Comparison of ENCODE assay signal across 24 cellular contexts in the genomic region with DNA sequence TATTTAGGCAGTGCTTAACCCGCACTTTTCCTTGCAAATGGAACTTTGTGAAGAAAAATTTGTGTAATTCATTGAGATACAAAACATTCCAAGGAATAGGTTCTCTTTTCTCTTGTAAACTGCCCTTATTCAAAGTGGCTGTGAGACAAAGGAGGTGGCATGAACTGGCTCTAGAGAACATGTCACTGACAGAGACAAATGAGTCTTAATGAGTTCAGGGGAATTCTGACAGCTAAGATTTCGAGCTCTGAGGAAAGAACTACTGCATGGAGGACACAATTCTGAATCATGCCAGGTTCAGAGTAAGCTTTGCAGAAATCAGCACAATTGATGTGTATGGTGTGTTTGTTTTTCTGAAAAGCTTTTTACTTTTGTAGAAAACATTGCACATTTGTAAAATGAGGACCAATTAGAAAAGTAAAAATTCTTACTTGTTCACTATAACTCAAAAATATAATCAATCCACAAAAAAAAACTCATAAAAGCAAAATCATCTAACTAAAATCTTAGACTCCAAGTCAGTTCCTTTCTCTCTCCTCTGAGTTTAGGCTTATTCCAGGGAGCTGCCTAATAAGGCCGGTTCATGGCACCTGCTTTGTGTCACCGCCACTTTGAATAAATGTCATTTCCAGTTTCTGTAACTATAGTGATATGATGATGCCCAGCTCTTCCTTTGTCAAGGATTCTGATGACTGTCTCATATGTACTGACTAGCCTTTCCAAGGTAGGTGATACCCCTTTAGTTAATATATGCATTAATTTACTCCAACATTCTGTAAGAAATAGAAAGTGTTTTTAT.
DNase-seq lines count a peak whose midpoint lies in the region; ATAC-seq and TF ChIP-seq lines count a peak whose summit lies in the region.
"Had no signal": no experiment of that assay in that cellular context is flagged by ENCODE, and none has a peak within 500 bp of the region (broad histone marks: within the 10 kb centered on the region; RNA-seq: fewer than 3 reads in every experiment).

No MANE protein-coding gene starts in this region.

- no peaks in the 10 kb centered on the region for H3K36me3 ChIP-seq in H7 (replicated peaks; ENCODE audit: control insufficient read depth, insufficient read depth, low read length)
- no peaks in the 10 kb centered on the region for H3K36me3 ChIP-seq in vagina
- H3K36me3 ChIP-seq: brain microvascular endothelial cell, HAP-1, Peyer's patch, right lobe of liver had no signal

- no peaks in the 10 kb centered on the region for H3K4me1 ChIP-seq in vagina
- H3K4me1 ChIP-seq: HAP-1, parathyroid adenoma, Peyer's patch, right lobe of liver had no signal

- peaks cover 32% of the 10 kb centered on the region for H3K9me3 Mint-ChIP-seq in activated T-helper 1 cell treated with anti-CD3 and anti-CD28 coated beads, Interleukin-12 subunit alpha, Interleukin-12 subunit beta, Interleukin-2, Interleukin-4 antibody, amounts not matched to agents 30 ng/mL and 10 ng/mL and 1 ng/mL, durations not matched to agents 14 hours and 24 hours and 36 hours
- H3K9me3 Mint-ChIP-seq: nephron had no signal

- intact Hi-C loops in Right ventricle myocardium superior (cut with DNase I) = no loop called here
- intact Hi-C loops in activated T-helper 1 cell treated with anti-CD3 and anti-CD28 coated beads, Interleukin-12 subunit alpha, Interleukin-12 subunit beta, Interleukin-2, Interleukin-4 antibody, amounts not matched to agents 30 ng/mL and 10 ng/mL and 1 ng/mL, durations not matched to agents 14 hours and 24 hours and 36 hours (cut with micrococcal nuclease) = no loop called here
- intact Hi-C loops in vagina (cut with DNase I) = no loop called here

- no peaks in the 10 kb centered on the region for H3K9me3 ChIP-seq in vagina
- H3K9me3 ChIP-seq: HAP-1, Peyer's patch, right lobe of liver had no signal

- no peaks in the 10 kb centered on the region for H3K36me3 Mint-ChIP-seq in activated T-helper 1 cell treated with anti-CD3 and anti-CD28 coated beads, Interleukin-12 subunit alpha, Interleukin-12 subunit beta, Interleukin-2, Interleukin-4 antibody, amounts not matched to agents 30 ng/mL and 10 ng/mL and 1 ng/mL, durations not matched to agents 14 hours and 24 hours and 36 hours (ENCODE audit: low read depth)

- H3K27me3 Mint-ChIP-seq in activated T-helper 1 cell treated with anti-CD3 and anti-CD28 coated beads, Interleukin-12 subunit alpha, Interleukin-12 subunit beta, Interleukin-2, Interleukin-4 antibody, amounts not matched to agents 30 ng/mL and 10 ng/mL and 1 ng/mL, durations not matched to agents 14 hours and 24 hours and 36 hours (ENCODE audit: insufficient read depth) = no peaks in the 10 kb centered on the region
- H3K27me3 Mint-ChIP-seq: activated CD4-positive, alpha-beta T cell treated with anti-CD3 and anti-CD28 coated beads for 36 hours; T-helper 17 cell had no signal

- DNase-seq in H7 (peak; percentile 2), NCI-H524 (lab: John Stamatoyannopoulos, UW) (peak; percentile 15 to 61), Right ventricle myocardium superior (no peak), iPS-NIHi7 (ENCODE audit: extremely low spot score) (peak; percentile 21), vagina (ENCODE audit: extremely low spot score in 2 of 2) (no peak)
- no peak for DNase-seq in activated T-helper 1 cell treated with anti-CD3 and anti-CD28 coated beads, Interleukin-12 subunit alpha, Interleukin-12 subunit beta, Interleukin-2, Interleukin-4 antibody, amounts not matched to agents 30 ng/mL and 10 ng/mL and 1 ng/mL, durations not matched to agents 14 hours and 24 hours and 36 hours (ENCODE audit: low spot score)
- DNase-seq: activated CD4-positive, alpha-beta T cell treated with anti-CD3 and anti-CD28 coated beads for 36 hours; activated gamma-delta T cell treated with Interleukin-2 at 50 U/mL for 16 hours; brain microvascular endothelial cell; DND-41; immature natural killer cell; NCI-H1092 treated with DMSO at 0.1 percent for 48 hours; NCI-H2029; Peyer's patch; right lobe of liver; stimulated activated naive CD8-positive, alpha-beta T cell treated with anti-CD3 and anti-CD28 coated beads, Interleukin-15, Interleukin-2, amounts not matched to agents 100 U/mL and 50 U/mL, for 24 hours; T-helper 17 cell had no signal

- no peak overlapping the region for H3K27ac Mint-ChIP-seq in activated T-helper 1 cell treated with anti-CD3 and anti-CD28 coated beads, Interleukin-12 subunit alpha, Interleukin-12 subunit beta, Interleukin-2, Interleukin-4 antibody, amounts not matched to agents 30 ng/mL and 10 ng/mL and 1 ng/mL, durations not matched to agents 14 hours and 24 hours and 36 hours
- H3K27ac Mint-ChIP-seq: activated CD4-positive, alpha-beta T cell treated with anti-CD3 and anti-CD28 coated beads for 36 hours; immature natural killer cell; nephron; T-helper 17 cell had no signal

- peak; percentile 94 for ATAC-seq in Right ventricle myocardium superior (ENCODE audit: poor library complexity)
- ATAC-seq in GM19397 (IDR thresholded peaks at IDR 0.05; ENCODE audit: unreplicated experiment) = no peak
- ATAC-seq in HG02623 (IDR thresholded peaks at IDR 0.05; ENCODE audit: unreplicated experiment) = no peak
- ATAC-seq: activated CD4-positive, alpha-beta T cell treated with anti-CD3 and anti-CD28 coated beads for 36 hours; right lobe of liver; stimulated activated naive CD8-positive, alpha-beta T cell treated with anti-CD3 and anti-CD28 coated beads, Interleukin-15, Interleukin-2, amounts not matched to agents 100 U/mL and 50 U/mL, for 24 hours; T-helper 17 cell had no signal

- TF ChIP-seq CTCF in vagina (IDR thresholded peaks at IDR 0.05) = no peak

- H3K4me3 ChIP-seq in H7 (ENCODE audit: insufficient read depth, low read depth, low read length) = no peak overlapping the region
- H3K4me3 ChIP-seq in vagina = no peak overlapping the region
- H3K4me3 ChIP-seq: HAP-1, Peyer's patch, right lobe of liver, SK-N-MC had no signal

- no peak overlapping the region for H3K4me3 Mint-ChIP-seq in activated T-helper 1 cell treated with anti-CD3 and anti-CD28 coated beads, Interleukin-12 subunit alpha, Interleukin-12 subunit beta, Interleukin-2, Interleukin-4 antibody, amounts not matched to agents 30 ng/mL and 10 ng/mL and 1 ng/mL, durations not matched to agents 14 hours and 24 hours and 36 hours
- H3K4me3 Mint-ChIP-seq: activated CD4-positive, alpha-beta T cell treated with anti-CD3 and anti-CD28 coated beads for 36 hours; immature natural killer cell; nephron; T-helper 17 cell had no signal

- no peaks in the 10 kb centered on the region for H3K4me1 Mint-ChIP-seq in activated T-helper 1 cell treated with anti-CD3 and anti-CD28 coated beads, Interleukin-12 subunit alpha, Interleukin-12 subunit beta, Interleukin-2, Interleukin-4 antibody, amounts not matched to agents 30 ng/mL and 10 ng/mL and 1 ng/mL, durations not matched to agents 14 hours and 24 hours and 36 hours (ENCODE audit: low read depth)
- H3K4me1 Mint-ChIP-seq: activated CD4-positive, alpha-beta T cell treated with anti-CD3 and anti-CD28 coated beads for 36 hours; immature natural killer cell; nephron; T-helper 17 cell had no signal

- H3K27me3 ChIP-seq in H7 (ENCODE audit: control insufficient read depth, insufficient read depth, low read length) (no peaks in the 10 kb centered on the region), vagina (no peaks in the 10 kb centered on the region)
- H3K27me3 ChIP-seq: brain microvascular endothelial cell, Peyer's patch, right lobe of liver had no signal

- no peak overlapping the region for H3K27ac ChIP-seq in vagina
- H3K27ac ChIP-seq: brain microvascular endothelial cell, HL-60, parathyroid adenoma, Peyer's patch, right lobe of liver, SK-N-MC had no signal

- TF ChIP-seq POLR2A in vagina (IDR thresholded peaks at IDR 0.05) = no peak

Comparison
In these comparisons a context has a peak if more than half of its experiments do, and no peak if none do; other contexts are left out.
1. DNase-seq: peak in H7 (single experiment), NCI-H524 (2 of 2) and iPS-NIHi7 (single experiment); none in Right ventricle myocardium superior (single experiment), activated T-helper 1 cell treated with anti-CD3 and anti-CD28 coated beads, Interleukin-12 subunit alpha, Interleukin-12 subunit beta, Interleukin-2, Interleukin-4 antibody, amounts not matched to agents 30 ng/mL and 10 ng/mL and 1 ng/mL, durations not matched to agents 14 hours and 24 hours and 36 hours (single experiment) and vagina (0 of 2).